Comparison of ENCODE assay signal across 1 cellular context in the genomic region with DNA sequence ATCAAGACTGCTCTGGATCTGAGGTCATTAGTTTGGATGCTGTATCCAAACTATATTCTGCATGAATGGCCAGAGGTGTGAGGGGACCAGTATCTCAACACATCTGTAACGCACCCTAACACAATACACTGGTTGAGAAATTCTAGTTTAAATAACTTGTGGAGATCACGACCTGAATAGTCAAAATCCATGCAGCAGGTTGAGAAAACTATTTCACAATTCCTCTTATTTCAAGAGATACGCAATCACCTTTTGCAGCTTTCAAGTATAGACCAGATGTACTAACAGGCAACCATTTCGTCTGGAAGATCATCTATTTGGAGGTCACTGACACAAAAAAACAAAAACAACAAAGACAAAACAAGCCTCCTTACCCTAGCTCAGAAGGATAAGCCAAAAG.
TF ChIP-seq lines count a peak whose summit lies in the region.

No MANE protein-coding gene starts in this region.

TF ChIP-seq in GM23338, 12 proteins besides CTCF, POLR2A, EP300 and RAD21 (continued from another document):
- TF ChIP-seq, protein P1, sequence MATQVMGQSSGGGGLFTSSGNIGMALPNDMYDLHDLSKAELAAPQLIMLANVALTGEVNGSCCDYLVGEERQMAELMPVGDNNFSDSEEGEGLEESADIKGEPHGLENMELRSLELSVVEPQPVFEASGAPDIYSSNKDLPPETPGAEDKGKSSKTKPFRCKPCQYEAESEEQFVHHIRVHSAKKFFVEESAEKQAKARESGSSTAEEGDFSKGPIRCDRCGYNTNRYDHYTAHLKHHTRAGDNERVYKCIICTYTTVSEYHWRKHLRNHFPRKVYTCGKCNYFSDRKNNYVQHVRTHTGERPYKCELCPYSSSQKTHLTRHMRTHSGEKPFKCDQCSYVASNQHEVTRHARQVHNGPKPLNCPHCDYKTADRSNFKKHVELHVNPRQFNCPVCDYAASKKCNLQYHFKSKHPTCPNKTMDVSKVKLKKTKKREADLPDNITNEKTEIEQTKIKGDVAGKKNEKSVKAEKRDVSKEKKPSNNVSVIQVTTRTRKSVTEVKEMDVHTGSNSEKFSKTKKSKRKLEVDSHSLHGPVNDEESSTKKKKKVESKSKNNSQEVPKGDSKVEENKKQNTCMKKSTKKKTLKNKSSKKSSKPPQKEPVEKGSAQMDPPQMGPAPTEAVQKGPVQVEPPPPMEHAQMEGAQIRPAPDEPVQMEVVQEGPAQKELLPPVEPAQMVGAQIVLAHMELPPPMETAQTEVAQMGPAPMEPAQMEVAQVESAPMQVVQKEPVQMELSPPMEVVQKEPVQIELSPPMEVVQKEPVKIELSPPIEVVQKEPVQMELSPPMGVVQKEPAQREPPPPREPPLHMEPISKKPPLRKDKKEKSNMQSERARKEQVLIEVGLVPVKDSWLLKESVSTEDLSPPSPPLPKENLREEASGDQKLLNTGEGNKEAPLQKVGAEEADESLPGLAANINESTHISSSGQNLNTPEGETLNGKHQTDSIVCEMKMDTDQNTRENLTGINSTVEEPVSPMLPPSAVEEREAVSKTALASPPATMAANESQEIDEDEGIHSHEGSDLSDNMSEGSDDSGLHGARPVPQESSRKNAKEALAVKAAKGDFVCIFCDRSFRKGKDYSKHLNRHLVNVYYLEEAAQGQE (IDR thresholded peaks at IDR 0.05; ENCODE audit: unreplicated experiment): no peak
- TF ChIP-seq JUNB (IDR thresholded peaks at IDR 0.05; ENCODE audit: unreplicated experiment): no peak
- TF ChIP-seq EZH2 (IDR thresholded peaks at IDR 0.05; ENCODE audit: low read depth, unreplicated experiment): no peak
- TF ChIP-seq ZNF114 (CRISPR knock-in tag; IDR thresholded peaks at IDR 0.05): no peak
- no peak for TF ChIP-seq ETS1 (IDR thresholded peaks at IDR 0.05)
- TF ChIP-seq STAT1 (IDR thresholded peaks at IDR 0.05; ENCODE audit: unreplicated experiment): no peak
- no peak for TF ChIP-seq POLR2AphosphoS5 (IDR thresholded peaks at IDR 0.05; ENCODE audit: low read depth)
- no peak for TF ChIP-seq CREB1 (CRISPR knock-in tag; IDR thresholded peaks at IDR 0.05; ENCODE audit: low read depth)
- TF ChIP-seq, protein P2, sequence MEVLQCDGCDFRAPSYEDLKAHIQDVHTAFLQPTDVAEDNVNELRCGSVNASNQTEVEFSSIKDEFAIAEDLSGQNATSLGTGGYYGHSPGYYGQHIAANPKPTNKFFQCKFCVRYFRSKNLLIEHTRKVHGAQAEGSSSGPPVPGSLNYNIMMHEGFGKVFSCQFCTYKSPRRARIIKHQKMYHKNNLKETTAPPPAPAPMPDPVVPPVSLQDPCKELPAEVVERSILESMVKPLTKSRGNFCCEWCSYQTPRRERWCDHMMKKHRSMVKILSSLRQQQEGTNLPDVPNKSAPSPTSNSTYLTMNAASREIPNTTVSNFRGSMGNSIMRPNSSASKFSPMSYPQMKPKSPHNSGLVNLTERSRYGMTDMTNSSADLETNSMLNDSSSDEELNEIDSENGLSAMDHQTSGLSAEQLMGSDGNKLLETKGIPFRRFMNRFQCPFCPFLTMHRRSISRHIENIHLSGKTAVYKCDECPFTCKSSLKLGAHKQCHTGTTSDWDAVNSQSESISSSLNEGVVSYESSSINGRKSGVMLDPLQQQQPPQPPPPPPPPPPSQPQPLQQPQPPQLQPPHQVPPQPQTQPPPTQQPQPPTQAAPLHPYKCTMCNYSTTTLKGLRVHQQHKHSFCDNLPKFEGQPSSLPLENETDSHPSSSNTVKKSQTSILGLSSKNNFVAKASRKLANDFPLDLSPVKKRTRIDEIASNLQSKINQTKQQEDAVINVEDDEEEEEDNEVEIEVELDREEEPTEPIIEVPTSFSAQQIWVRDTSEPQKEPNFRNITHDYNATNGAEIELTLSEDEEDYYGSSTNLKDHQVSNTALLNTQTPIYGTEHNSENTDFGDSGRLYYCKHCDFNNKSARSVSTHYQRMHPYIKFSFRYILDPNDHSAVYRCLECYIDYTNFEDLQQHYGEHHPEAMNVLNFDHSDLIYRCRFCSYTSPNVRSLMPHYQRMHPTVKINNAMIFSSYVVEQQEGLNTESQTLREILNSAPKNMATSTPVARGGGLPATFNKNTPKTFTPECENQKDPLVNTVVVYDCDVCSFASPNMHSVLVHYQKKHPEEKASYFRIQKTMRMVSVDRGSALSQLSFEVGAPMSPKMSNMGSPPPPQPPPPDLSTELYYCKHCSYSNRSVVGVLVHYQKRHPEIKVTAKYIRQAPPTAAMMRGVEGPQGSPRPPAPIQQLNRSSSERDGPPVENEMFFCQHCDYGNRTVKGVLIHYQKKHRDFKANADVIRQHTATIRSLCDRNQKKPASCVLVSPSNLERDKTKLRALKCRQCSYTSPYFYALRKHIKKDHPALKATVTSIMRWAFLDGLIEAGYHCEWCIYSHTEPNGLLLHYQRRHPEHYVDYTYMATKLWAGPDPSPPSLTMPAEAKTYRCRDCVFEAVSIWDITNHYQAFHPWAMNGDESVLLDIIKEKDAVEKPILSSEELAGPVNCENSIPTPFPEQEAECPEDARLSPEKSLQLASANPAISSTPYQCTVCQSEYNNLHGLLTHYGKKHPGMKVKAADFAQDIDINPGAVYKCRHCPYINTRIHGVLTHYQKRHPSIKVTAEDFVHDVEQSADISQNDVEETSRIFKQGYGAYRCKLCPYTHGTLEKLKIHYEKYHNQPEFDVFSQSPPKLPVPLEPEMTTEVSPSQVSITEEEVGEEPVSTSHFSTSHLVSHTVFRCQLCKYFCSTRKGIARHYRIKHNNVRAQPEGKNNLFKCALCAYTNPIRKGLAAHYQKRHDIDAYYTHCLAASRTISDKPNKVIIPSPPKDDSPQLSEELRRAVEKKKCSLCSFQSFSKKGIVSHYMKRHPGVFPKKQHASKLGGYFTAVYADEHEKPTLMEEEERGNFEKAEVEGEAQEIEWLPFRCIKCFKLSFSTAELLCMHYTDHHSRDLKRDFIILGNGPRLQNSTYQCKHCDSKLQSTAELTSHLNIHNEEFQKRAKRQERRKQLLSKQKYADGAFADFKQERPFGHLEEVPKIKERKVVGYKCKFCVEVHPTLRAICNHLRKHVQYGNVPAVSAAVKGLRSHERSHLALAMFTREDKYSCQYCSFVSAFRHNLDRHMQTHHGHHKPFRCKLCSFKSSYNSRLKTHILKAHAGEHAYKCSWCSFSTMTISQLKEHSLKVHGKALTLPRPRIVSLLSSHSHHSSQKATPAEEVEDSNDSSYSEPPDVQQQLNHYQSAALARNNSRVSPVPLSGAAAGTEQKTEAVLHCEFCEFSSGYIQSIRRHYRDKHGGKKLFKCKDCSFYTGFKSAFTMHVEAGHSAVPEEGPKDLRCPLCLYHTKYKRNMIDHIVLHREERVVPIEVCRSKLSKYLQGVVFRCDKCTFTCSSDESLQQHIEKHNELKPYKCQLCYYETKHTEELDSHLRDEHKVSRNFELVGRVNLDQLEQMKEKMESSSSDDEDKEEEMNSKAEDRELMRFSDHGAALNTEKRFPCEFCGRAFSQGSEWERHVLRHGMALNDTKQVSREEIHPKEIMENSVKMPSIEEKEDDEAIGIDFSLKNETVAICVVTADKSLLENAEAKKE (CRISPR knock-in tag; IDR thresholded peaks at IDR 0.05): no peak
- no peak for TF ChIP-seq ZNF331 (CRISPR knock-in tag; IDR thresholded peaks at IDR 0.05; ENCODE audit: low read depth)
TF ChIP-seq in GM23338: peak in this region for 0.
